In genomic region chr9:128066713-128067621, GRCh38 we compare ENCODE assay signal across 1 cellular context.
TF ChIP-seq lines count a peak whose summit lies in the region.

A gene with protein sequence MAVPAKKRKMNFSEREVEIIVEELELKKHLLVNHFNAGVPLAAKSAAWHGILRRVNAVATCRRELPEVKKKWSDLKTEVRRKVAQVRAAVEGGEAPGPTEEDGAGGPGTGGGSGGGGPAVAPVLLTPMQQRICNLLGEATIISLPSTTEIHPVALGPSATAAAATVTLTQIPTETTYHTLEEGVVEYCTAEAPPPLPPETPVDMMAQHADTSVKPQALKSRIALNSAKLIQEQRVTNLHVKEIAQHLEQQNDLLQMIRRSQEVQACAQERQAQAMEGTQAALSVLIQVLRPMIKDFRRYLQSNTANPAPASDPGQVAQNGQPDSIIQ (minus strand): TSS chr9:128067320. CDS start chr9:128067101, 219 bp downstream.

TF ChIP-seq in K562, 482 proteins besides CTCF, POLR2A, EP300 and RAD21 (continued from another document and continues in another):
- TF ChIP-seq, protein P1, sequence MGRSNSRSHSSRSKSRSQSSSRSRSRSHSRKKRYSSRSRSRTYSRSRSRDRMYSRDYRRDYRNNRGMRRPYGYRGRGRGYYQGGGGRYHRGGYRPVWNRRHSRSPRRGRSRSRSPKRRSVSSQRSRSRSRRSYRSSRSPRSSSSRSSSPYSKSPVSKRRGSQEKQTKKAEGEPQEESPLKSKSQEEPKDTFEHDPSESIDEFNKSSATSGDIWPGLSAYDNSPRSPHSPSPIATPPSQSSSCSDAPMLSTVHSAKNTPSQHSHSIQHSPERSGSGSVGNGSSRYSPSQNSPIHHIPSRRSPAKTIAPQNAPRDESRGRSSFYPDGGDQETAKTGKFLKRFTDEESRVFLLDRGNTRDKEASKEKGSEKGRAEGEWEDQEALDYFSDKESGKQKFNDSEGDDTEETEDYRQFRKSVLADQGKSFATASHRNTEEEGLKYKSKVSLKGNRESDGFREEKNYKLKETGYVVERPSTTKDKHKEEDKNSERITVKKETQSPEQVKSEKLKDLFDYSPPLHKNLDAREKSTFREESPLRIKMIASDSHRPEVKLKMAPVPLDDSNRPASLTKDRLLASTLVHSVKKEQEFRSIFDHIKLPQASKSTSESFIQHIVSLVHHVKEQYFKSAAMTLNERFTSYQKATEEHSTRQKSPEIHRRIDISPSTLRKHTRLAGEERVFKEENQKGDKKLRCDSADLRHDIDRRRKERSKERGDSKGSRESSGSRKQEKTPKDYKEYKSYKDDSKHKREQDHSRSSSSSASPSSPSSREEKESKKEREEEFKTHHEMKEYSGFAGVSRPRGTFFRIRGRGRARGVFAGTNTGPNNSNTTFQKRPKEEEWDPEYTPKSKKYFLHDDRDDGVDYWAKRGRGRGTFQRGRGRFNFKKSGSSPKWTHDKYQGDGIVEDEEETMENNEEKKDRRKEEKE (IDR thresholded peaks at IDR 0.05; ENCODE audit: borderline replicate concordance in 1 of 2, control insufficient read depth in 1 of 2, low read depth in 2 of 2, low read length in 1 of 2), result no peak
- TF ChIP-seq CREM (IDR thresholded peaks at IDR 0.05; ENCODE audit: low read depth) (peak; percentile 65), MYC (IDR thresholded peaks at IDR 0.05; ENCODE audit: low read depth, low read length) (peak; percentile 54), MYC (CRISPR knock-in tag; IDR thresholded peaks at IDR 0.05; ENCODE audit: borderline replicate concordance, low read depth) (peak; percentile 60; the same call in 1 of the 2 replicates), HDGF (IDR thresholded peaks at IDR 0.05) (peak; percentile 80; the same call in 1 of the 2 replicates), PRPF4 (IDR thresholded peaks at IDR 0.05; ENCODE audit: insufficient read depth, low read depth, low read length, poor library complexity, severe bottlenecking) (no peak), CTCFL (IDR thresholded peaks at IDR 0.05; ENCODE audit: borderline replicate concordance, insufficient read depth, low read depth, low read length, poor library complexity, severe bottlenecking) (no peak), ZNF253 (CRISPR knock-in tag; conservative IDR thresholded peaks at IDR 0.05) (no peak), THAP7 (CRISPR knock-in tag; IDR thresholded peaks at IDR 0.05) (0 out of 2 replicates have a peak, but pooled peaks have one; percentile 26), HDAC1 (IDR thresholded peaks at IDR 0.05) (no peak), U2AF2 (optimal IDR thresholded peaks at IDR 0.05; ENCODE audit: low read depth, low read length) (no peak), RBM39 (optimal IDR thresholded peaks at IDR 0.05; ENCODE audit: low read depth, low read length) (no peak), NR2C2 (CRISPR knock-in tag; IDR thresholded peaks at IDR 0.05) (0 out of 2 replicates have a peak, but pooled peaks have one; percentile 2), NR2C2 (tag; IDR thresholded peaks at IDR 0.05) (no peak), ZMIZ1 (IDR thresholded peaks at IDR 0.05; ENCODE audit: low read depth in 2 of 2, low read length in 2 of 2) (0 out of 4 replicates have a peak, but pooled peaks of 1 of the 2 experiments have one; percentile 25), RBM25 (IDR thresholded peaks at IDR 0.05; ENCODE audit: low read depth, low read length, severe bottlenecking) (peak; percentile 93), RFX7 (CRISPR knock-in tag; IDR thresholded peaks at IDR 0.05) (peak; percentile 26; the same call in 1 of the 2 replicates), MTA3 (IDR thresholded peaks at IDR 0.05; ENCODE audit: borderline replicate concordance) (peak; percentile 28; the same call in 1 of the 2 replicates), TGIF2 (CRISPR knock-in tag; IDR thresholded peaks at IDR 0.05) (no peak), HDAC8 (tag; IDR thresholded peaks at IDR 0.05) (no peak), RBM14 (IDR thresholded peaks at IDR 0.05; ENCODE audit: borderline replicate concordance, insufficient read depth, low read depth, low read length) (no peak), ZNF583 (CRISPR knock-in tag; IDR thresholded peaks at IDR 0.05) (peak; percentile 11; the same call in 1 of the 2 replicates), TAF15 (IDR thresholded peaks at IDR 0.05; ENCODE audit: low read depth, low read length) (peak; percentile 99; the same call in 1 of the 2 replicates), STAG1 (CRISPR knock-in tag; IDR thresholded peaks at IDR 0.05; ENCODE audit: borderline replicate concordance) (no peak), NFXL1 (CRISPR knock-in tag; IDR thresholded peaks at IDR 0.05) (no peak), HBP1 (CRISPR knock-in tag; IDR thresholded peaks at IDR 0.05) (0 out of 2 replicates have a peak, but pooled peaks have one; percentile 29), NR4A1 (CRISPR knock-in tag; IDR thresholded peaks at IDR 0.05) (no peak), NR4A1 (tag; IDR thresholded peaks at IDR 0.05) (0 out of 2 replicates have a peak, but pooled peaks have one; percentile 14), ZNF77 (CRISPR knock-in tag; IDR thresholded peaks at IDR 0.05) (no peak), ZNF197 (CRISPR knock-in tag; IDR thresholded peaks at IDR 0.05; ENCODE audit: low read depth) (no peak), ZFPM2 (CRISPR knock-in tag; IDR thresholded peaks at IDR 0.05) (no peak), PHF20 (IDR thresholded peaks at IDR 0.05; ENCODE audit: partially characterized antibody) (no peak), ZNF232 (CRISPR knock-in tag; IDR thresholded peaks at IDR 0.05) (no peak), FOXP4 (CRISPR knock-in tag; IDR thresholded peaks at IDR 0.05; ENCODE audit: borderline replicate concordance) (no peak), POLR3G (IDR thresholded peaks at IDR 0.05; ENCODE audit: extremely low read depth, insufficient read length, insufficient replicate concordance) (no peak), NR2F6 (CRISPR knock-in tag; IDR thresholded peaks at IDR 0.05) (no peak), SMARCE1 (IDR thresholded peaks at IDR 0.05) (no peak), FOXJ2 (tag; IDR thresholded peaks at IDR 0.05) (no peak), CXXC5 (CRISPR knock-in tag; IDR thresholded peaks at IDR 0.05) (peak; percentile 15; the same call in 1 of the 2 replicates), GABPB1 (CRISPR knock-in tag; IDR thresholded peaks at IDR 0.05) (peak; percentile 67; the same call in 1 of the 2 replicates), PURB (CRISPR knock-in tag; IDR thresholded peaks at IDR 0.05; ENCODE audit: low read depth) (no peak), ETV5 (CRISPR knock-in tag; IDR thresholded peaks at IDR 0.05; ENCODE audit: low read depth) (no peak), TAL1 (IDR thresholded peaks at IDR 0.05) (no peak)
- TF ChIP-seq, protein P2, sequence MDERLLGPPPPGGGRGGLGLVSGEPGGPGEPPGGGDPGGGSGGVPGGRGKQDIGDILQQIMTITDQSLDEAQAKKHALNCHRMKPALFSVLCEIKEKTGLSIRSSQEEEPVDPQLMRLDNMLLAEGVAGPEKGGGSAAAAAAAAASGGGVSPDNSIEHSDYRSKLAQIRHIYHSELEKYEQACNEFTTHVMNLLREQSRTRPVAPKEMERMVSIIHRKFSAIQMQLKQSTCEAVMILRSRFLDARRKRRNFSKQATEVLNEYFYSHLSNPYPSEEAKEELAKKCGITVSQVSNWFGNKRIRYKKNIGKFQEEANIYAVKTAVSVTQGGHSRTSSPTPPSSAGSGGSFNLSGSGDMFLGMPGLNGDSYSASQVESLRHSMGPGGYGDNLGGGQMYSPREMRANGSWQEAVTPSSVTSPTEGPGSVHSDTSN (CRISPR knock-in tag; IDR thresholded peaks at IDR 0.05; ENCODE audit: low read depth), result peak; percentile 97
- TF ChIP-seq, protein P2 (tag; conservative IDR thresholded peaks at IDR 0.05; ENCODE audit: low read depth), result peak; percentile 100
- TF ChIP-seq, protein P3, sequence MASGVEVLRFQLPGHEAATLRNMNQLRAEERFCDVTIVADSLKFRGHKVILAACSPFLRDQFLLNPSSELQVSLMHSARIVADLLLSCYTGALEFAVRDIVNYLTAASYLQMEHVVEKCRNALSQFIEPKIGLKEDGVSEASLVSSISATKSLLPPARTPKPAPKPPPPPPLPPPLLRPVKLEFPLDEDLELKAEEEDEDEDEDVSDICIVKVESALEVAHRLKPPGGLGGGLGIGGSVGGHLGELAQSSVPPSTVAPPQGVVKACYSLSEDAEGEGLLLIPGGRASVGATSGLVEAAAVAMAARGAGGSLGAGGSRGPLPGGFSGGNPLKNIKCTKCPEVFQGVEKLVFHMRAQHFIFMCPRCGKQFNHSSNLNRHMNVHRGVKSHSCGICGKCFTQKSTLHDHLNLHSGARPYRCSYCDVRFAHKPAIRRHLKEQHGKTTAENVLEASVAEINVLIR (CRISPR knock-in tag; IDR thresholded peaks at IDR 0.05), result no peak
